ENCODE assay signal across 1 cellular context in genomic region chr6:27251672-27252251, GRCh38.
TF ChIP-seq lines count a peak whose summit lies in the region.

No MANE protein-coding gene starts in this region.

TF ChIP-seq in WTC11, 78 proteins besides CTCF, POLR2A, EP300 and RAD21 (continued from another document):
- TF ChIP-seq FOXP1 (CRISPR knock-in tag; IDR thresholded peaks at IDR 0.05; ENCODE audit: borderline replicate concordance) (no peak; the same call in 1 of the 2 replicates), ZNF281 (CRISPR knock-in tag; IDR thresholded peaks at IDR 0.05) (peak; percentile 30; the same call in 1 of the 2 replicates), FOXK1 (CRISPR knock-in tag; IDR thresholded peaks at IDR 0.05) (peak; percentile 53), NFYB (CRISPR knock-in tag; conservative IDR thresholded peaks at IDR 0.05; ENCODE audit: low read depth) (peak; percentile 65), ZBTB43 (CRISPR knock-in tag; IDR thresholded peaks at IDR 0.05) (peak; percentile 20; the same call in 1 of the 2 replicates), TCF7 (CRISPR knock-in tag; IDR thresholded peaks at IDR 0.05; ENCODE audit: low read depth) (no peak), GRHL2 (CRISPR knock-in tag; IDR thresholded peaks at IDR 0.05; ENCODE audit: insufficient replicate concordance, severe bottlenecking) (no peak), PREB (CRISPR knock-in tag; IDR thresholded peaks at IDR 0.05; ENCODE audit: borderline replicate concordance) (no peak), NR2C2 (CRISPR knock-in tag; IDR thresholded peaks at IDR 0.05) (no peak), ZNF532 (CRISPR knock-in tag; IDR thresholded peaks at IDR 0.05; ENCODE audit: borderline replicate concordance) (no peak), NFATC4 (CRISPR knock-in tag; IDR thresholded peaks at IDR 0.05) (no peak), ZNF425 (CRISPR knock-in tag; conservative IDR thresholded peaks at IDR 0.05) (no peak), ZNF512 (CRISPR knock-in tag; IDR thresholded peaks at IDR 0.05; ENCODE audit: borderline replicate concordance) (no peak), TP53 (CRISPR knock-in tag; IDR thresholded peaks at IDR 0.05) (no peak), ELF4 (CRISPR knock-in tag; IDR thresholded peaks at IDR 0.05; ENCODE audit: low read depth) (no peak), HMGA2 (CRISPR knock-in tag; IDR thresholded peaks at IDR 0.05) (no peak), GTF2I (CRISPR knock-in tag; conservative IDR thresholded peaks at IDR 0.05) (peak; percentile 93; the same call in 1 of the 2 replicates)
